3 cellular contexts compared by ENCODE assay signal in the genomic region with DNA sequence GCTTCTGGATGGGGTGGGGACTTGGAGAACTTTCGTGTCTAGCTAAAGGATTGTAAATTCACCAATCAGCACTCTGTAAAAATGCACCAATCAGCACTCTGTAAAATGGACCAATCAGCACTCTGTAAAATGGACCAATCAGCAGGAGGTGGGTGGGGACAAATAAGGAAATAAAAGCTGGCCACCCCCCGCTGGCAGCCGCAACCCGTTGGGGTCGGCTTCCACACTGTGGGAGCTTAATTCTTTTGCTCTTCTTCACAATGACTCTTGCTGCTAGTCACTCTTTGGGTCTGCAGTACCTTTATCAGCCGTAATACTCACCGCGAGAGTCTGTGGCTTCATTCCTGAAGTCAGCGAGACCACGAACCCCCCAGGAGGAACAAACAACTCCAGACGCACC.
A peak's percentile ranks its signal among the peaks of the same experiment; 100 is the strongest.
DNase-seq lines count a peak whose midpoint lies in the region; ATAC-seq, FAIRE-seq and TF ChIP-seq lines count a peak whose summit lies in the region.
"Not testable (repeated sequence)": the region's sequence is repeated elsewhere in the genome, so short reads cannot be mapped to it uniquely, and the experiment has no call there.

No MANE protein-coding gene starts in this region.

- TF ChIP-seq POLR2A in GM12878 (IDR thresholded peaks at IDR 0.05; ENCODE audit: low read depth, low read length); K562 (conservative IDR thresholded peaks at IDR 0.05); testis (IDR thresholded peaks at IDR 0.05): not testable (repeated sequence)

- 64% methylated on average over 11 of the region's 11 CpGs for WGBS in GM12878 (ENCODE audit: insufficient coverage, insufficient replicate concordance, low lambda C conversion rate, missing lambda C conversion rate)
- 29% methylated on average over 10 of the region's 11 CpGs for WGBS in K562 (ENCODE audit: insufficient coverage, low coverage, missing lambda C conversion rate)
- WGBS in testis, 2 donors: 34 to 82% methylated on average over 11 of the region's 11 CpGs

- H3K9me1 ChIP-seq in K562 (ENCODE audit: control insufficient read depth, insufficient read depth, low read length): not testable (repeated sequence)

- H3K36me3 ChIP-seq in GM12878 (ENCODE audit: control insufficient read depth in 2 of 2, insufficient read depth in 2 of 2, low read length in 1 of 2); K562 (ENCODE audit: control insufficient read depth, insufficient read depth, low read length); testis (ENCODE audit: low read depth, missing control alignments): not testable (repeated sequence)

- CTCF ChIA-PET in GM12878 (lab: Yijun Ruan, JAX): interaction anchor here (1.3 to 1.4 kb wide), 2 partner anchors 11 to 37 kb away, joined by 3 to 4 read pairs; no protein-coding TSS in a partner anchor
- CTCF ChIA-PET in K562 (lab: Yijun Ruan, JAX; ENCODE audit: low intra/inter-chr PET ratio): not testable (repeated sequence)

- not testable (repeated sequence) for TF ChIP-seq CTCF in GM12878 (IDR thresholded peaks at IDR 0.05 in 2 of 3, conservative IDR thresholded peaks at IDR 0.05 in 1 of 3; ENCODE audit: control insufficient read depth in 2 of 3, extremely low read depth in 1 of 3, insufficient read depth in 1 of 3, low read depth in 3 of 3, low read length in 3 of 3); K562 (IDR thresholded peaks at IDR 0.05 in 2 of 3, conservative IDR thresholded peaks at IDR 0.05 in 1 of 3; ENCODE audit: insufficient read depth in 2 of 3, low read depth in 1 of 3, low read length in 3 of 3); testis (IDR thresholded peaks at IDR 0.05)

- ATAC-seq in GM12878, K562: not testable (repeated sequence)

- not testable (repeated sequence) for H3K9ac ChIP-seq in GM12878 (ENCODE audit: control insufficient read depth, insufficient read depth, low read length); K562 (ENCODE audit: insufficient read depth in 1 of 2, low read depth in 2 of 2, low read length in 2 of 2)

- FAIRE-seq in GM12878 (lab: Jason Lieb, UNC); K562 (lab: Jason Lieb, UNC): not testable (repeated sequence)

- not testable (repeated sequence) for DNase-seq in GM12878 (ENCODE audit: low read depth, low spot score); K562 (ENCODE audit: extremely low read depth in 1 of 4, low spot score in 3 of 4)
- DNase-seq in testis: peak; percentile 47

- H3K4me1 ChIP-seq in GM12878 (ENCODE audit: control insufficient read depth, insufficient read depth, low read length); K562 (replicated peaks in 1 of 2; ENCODE audit: control insufficient read depth in 2 of 2, insufficient read depth in 2 of 2, low read length in 2 of 2); testis: not testable (repeated sequence)

- SMC1A ChIA-PET in GM12878 (lab: Charles Lee; ENCODE audit: uncharacterized antibody, unreplicated experiment): interaction anchor here (2.2 kb wide), 1 partner anchor 31 kb away, joined by 7 read pairs; no protein-coding TSS in a partner anchor

- intact Hi-C loops in GM12878 (cut with micrococcal nuclease; ENCODE audit: unreplicated experiment); K562 (cut with micrococcal nuclease); testis (cut with DNase I; ENCODE audit: low total_unique reads): not testable (repeated sequence)

- not testable (repeated sequence) for H3K4me3 ChIP-seq in GM12878, K562
- peak overlapping the region; percentile 40 for H3K4me3 ChIP-seq in testis

- not testable (repeated sequence) for H3K79me2 ChIP-seq in GM12878 (ENCODE audit: control insufficient read depth, insufficient read depth, low read length); K562 (ENCODE audit: control insufficient read depth, insufficient read depth, low read length)

- not testable (repeated sequence) for H3K27me3 ChIP-seq in GM12878 (replicated peaks in 1 of 2; ENCODE audit: control insufficient read depth in 2 of 2, insufficient read depth in 2 of 2, low read length in 1 of 2); K562 (ENCODE audit: control insufficient read depth in 2 of 2, insufficient read depth in 2 of 2, low read length in 2 of 2); testis

- H4K20me1 ChIP-seq in GM12878 (ENCODE audit: control insufficient read depth, insufficient read depth); K562 (replicated peaks; ENCODE audit: control insufficient read depth, insufficient read depth, low read length): not testable (repeated sequence)

- not testable (repeated sequence) for H2AFZ ChIP-seq in GM12878 (ENCODE audit: control insufficient read depth, low read depth, low read length); K562 (ENCODE audit: low read depth, low read length)

- POLR2A ChIA-PET in GM12878 (lab: Charles Lee); K562 (lab: Yijun Ruan, JAX): not testable (repeated sequence)

- TF ChIP-seq RAD21 in GM12878 (IDR thresholded peaks at IDR 0.05; ENCODE audit: insufficient read depth, low read depth, low read length); K562 (CRISPR knock-in tag; conservative IDR thresholded peaks at IDR 0.05 in 1 of 2, IDR thresholded peaks at IDR 0.05 in 1 of 2): not testable (repeated sequence)

- RAD21 ChIA-PET in GM12878 (lab: Charles Lee; ENCODE audit: unreplicated experiment): not testable (repeated sequence)

- not testable (repeated sequence) for H3K27ac ChIP-seq in GM12878 (ENCODE audit: control insufficient read depth, insufficient read depth); K562 (ENCODE audit: extremely low read depth, low read depth, low read length); testis

- not testable (repeated sequence) for H3K9me3 ChIP-seq in GM12878 (replicated peaks; ENCODE audit: control insufficient read depth, insufficient read depth, low read length); K562 (replicated peaks; ENCODE audit: control insufficient read depth, insufficient read depth, low read depth, low read length); testis

- BruUV-seq in GM12878 (replicated peaks; lab: Mats Ljungman, UMichigan); K562 (replicated peaks; lab: Mats Ljungman, UMichigan): not testable (repeated sequence)

- not testable (repeated sequence) for TF ChIP-seq EP300 in GM12878 (IDR thresholded peaks at IDR 0.05; ENCODE audit: borderline replicate concordance in 1 of 2, control insufficient read depth in 1 of 2, low read depth in 2 of 2, low read length in 2 of 2); K562 (IDR thresholded peaks at IDR 0.05; ENCODE audit: low read length)

- in situ Hi-C loops in GM12878 (cut with MboI); K562 (cut with MboI): not testable (repeated sequence)

- H3K4me2 ChIP-seq in GM12878 (ENCODE audit: control insufficient read depth, insufficient read depth); K562 (ENCODE audit: insufficient read depth, low read length): not testable (repeated sequence)

TF ChIP-seq in GM12878, 131 proteins besides CTCF, POLR2A, EP300 and RAD21:
- TF ChIP-seq, protein P1, sequence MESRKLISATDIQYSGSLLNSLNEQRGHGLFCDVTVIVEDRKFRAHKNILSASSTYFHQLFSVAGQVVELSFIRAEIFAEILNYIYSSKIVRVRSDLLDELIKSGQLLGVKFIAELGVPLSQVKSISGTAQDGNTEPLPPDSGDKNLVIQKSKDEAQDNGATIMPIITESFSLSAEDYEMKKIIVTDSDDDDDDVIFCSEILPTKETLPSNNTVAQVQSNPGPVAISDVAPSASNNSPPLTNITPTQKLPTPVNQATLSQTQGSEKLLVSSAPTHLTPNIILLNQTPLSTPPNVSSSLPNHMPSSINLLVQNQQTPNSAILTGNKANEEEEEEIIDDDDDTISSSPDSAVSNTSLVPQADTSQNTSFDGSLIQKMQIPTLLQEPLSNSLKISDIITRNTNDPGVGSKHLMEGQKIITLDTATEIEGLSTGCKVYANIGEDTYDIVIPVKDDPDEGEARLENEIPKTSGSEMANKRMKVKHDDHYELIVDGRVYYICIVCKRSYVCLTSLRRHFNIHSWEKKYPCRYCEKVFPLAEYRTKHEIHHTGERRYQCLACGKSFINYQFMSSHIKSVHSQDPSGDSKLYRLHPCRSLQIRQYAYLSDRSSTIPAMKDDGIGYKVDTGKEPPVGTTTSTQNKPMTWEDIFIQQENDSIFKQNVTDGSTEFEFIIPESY (IDR thresholded peaks at IDR 0.05): peak; percentile 73

TF ChIP-seq in K562, 482 proteins besides CTCF, POLR2A, EP300 and RAD21:
- TF ChIP-seq, protein P2, sequence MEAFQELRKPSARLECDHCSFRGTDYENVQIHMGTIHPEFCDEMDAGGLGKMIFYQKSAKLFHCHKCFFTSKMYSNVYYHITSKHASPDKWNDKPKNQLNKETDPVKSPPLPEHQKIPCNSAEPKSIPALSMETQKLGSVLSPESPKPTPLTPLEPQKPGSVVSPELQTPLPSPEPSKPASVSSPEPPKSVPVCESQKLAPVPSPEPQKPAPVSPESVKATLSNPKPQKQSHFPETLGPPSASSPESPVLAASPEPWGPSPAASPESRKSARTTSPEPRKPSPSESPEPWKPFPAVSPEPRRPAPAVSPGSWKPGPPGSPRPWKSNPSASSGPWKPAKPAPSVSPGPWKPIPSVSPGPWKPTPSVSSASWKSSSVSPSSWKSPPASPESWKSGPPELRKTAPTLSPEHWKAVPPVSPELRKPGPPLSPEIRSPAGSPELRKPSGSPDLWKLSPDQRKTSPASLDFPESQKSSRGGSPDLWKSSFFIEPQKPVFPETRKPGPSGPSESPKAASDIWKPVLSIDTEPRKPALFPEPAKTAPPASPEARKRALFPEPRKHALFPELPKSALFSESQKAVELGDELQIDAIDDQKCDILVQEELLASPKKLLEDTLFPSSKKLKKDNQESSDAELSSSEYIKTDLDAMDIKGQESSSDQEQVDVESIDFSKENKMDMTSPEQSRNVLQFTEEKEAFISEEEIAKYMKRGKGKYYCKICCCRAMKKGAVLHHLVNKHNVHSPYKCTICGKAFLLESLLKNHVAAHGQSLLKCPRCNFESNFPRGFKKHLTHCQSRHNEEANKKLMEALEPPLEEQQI (IDR thresholded peaks at IDR 0.05): 0 out of 2 replicates have a peak, but pooled peaks have one; percentile 46
- TF ChIP-seq RBM25 (IDR thresholded peaks at IDR 0.05; ENCODE audit: low read depth, low read length, severe bottlenecking): peak; percentile 12
- peak; percentile 67 for TF ChIP-seq NFYB (IDR thresholded peaks at IDR 0.05; ENCODE audit: extremely low read depth, insufficient read length)
- peak; percentile 45 for TF ChIP-seq ZNF316 (IDR thresholded peaks at IDR 0.05)
